Comparison of ENCODE assay signal across 1 cellular context in the genomic region with DNA sequence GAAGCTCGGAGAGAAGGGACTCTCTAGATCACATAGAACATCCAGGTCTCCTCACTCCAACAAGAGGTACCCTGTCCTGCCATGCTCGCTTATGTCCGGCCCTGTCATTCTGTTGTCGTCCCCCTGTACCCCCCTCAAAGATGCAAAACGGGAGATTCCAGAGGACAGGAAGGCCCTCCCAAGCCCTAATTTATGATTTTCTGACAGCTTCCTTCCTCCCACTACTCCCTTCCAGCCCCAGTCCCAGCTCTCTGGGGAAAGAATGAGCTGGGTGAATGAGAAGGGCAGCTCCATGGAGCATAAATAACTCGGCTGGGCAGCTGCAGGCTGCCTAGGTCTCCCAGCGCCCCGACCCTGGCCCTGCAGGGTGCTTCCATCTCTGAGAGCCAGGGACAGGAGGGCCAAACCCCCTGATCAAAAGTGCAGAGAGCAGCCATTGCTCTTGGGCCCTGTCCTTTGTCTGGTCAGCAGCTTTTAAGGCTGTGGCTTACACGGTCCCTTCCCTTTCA.
TF ChIP-seq lines count a peak whose summit lies in the region.

No MANE protein-coding gene starts in this region.

TF ChIP-seq in WTC11, 78 proteins besides CTCF, POLR2A, EP300 and RAD21 (continued from another document):
- TF ChIP-seq, protein P1, sequence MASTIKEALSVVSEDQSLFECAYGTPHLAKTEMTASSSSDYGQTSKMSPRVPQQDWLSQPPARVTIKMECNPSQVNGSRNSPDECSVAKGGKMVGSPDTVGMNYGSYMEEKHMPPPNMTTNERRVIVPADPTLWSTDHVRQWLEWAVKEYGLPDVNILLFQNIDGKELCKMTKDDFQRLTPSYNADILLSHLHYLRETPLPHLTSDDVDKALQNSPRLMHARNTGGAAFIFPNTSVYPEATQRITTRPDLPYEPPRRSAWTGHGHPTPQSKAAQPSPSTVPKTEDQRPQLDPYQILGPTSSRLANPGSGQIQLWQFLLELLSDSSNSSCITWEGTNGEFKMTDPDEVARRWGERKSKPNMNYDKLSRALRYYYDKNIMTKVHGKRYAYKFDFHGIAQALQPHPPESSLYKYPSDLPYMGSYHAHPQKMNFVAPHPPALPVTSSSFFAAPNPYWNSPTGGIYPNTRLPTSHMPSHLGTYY (CRISPR knock-in tag; IDR thresholded peaks at IDR 0.05), result no peak
- TF ChIP-seq, protein P2, sequence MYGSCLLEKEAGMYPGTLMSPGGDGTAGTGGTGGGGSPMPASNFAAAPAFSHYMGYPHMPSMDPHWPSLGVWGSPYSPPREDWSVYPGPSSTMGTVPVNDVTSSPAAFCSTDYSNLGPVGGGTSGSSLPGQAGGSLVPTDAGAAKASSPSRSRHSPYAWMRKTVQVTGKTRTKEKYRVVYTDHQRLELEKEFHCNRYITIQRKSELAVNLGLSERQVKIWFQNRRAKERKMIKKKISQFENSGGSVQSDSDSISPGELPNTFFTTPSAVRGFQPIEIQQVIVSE (CRISPR knock-in tag; IDR thresholded peaks at IDR 0.05; ENCODE audit: borderline replicate concordance), result no peak
- TF ChIP-seq, protein P3, sequence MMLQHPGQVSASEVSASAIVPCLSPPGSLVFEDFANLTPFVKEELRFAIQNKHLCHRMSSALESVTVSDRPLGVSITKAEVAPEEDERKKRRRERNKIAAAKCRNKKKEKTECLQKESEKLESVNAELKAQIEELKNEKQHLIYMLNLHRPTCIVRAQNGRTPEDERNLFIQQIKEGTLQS (CRISPR knock-in tag; conservative IDR thresholded peaks at IDR 0.05), result no peak
- TF ChIP-seq ZNF138 (CRISPR knock-in tag; conservative IDR thresholded peaks at IDR 0.05) (no peak), SP1 (CRISPR knock-in tag; conservative IDR thresholded peaks at IDR 0.05) (no peak), ETV6 (CRISPR knock-in tag; IDR thresholded peaks at IDR 0.05) (no peak), GTF2I (CRISPR knock-in tag; conservative IDR thresholded peaks at IDR 0.05) (no peak)
